1 cellular context compared by ENCODE assay signal in genomic region chr7:130294314-130294713, GRCh38.
TF ChIP-seq lines count a peak whose summit lies in the region.

No MANE protein-coding gene starts in this region.

TF ChIP-seq in HepG2, 621 proteins besides CTCF, POLR2A, EP300 and RAD21:
- no peak for TF ChIP-seq ZNF558 (CRISPR knock-in tag; IDR thresholded peaks at IDR 0.05; ENCODE audit: borderline replicate concordance)
- no peak for TF ChIP-seq MAFG (CRISPR knock-in tag; IDR thresholded peaks at IDR 0.05)
- TF ChIP-seq, protein P1, sequence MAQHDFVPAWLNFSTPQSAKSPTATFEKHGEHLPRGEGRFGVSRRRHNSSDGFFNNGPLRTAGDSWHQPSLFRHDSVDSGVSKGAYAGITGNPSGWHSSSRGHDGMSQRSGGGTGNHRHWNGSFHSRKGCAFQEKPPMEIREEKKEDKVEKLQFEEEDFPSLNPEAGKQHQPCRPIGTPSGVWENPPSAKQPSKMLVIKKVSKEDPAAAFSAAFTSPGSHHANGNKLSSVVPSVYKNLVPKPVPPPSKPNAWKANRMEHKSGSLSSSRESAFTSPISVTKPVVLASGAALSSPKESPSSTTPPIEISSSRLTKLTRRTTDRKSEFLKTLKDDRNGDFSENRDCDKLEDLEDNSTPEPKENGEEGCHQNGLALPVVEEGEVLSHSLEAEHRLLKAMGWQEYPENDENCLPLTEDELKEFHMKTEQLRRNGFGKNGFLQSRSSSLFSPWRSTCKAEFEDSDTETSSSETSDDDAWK (CRISPR knock-in tag; IDR thresholded peaks at IDR 0.05), result no peak
- TF ChIP-seq HDAC2 (CRISPR knock-in tag; IDR thresholded peaks at IDR 0.05), result no peak
- no peak for TF ChIP-seq ZNF432 (CRISPR knock-in tag; IDR thresholded peaks at IDR 0.05; ENCODE audit: borderline replicate concordance)
- TF ChIP-seq, protein P2, sequence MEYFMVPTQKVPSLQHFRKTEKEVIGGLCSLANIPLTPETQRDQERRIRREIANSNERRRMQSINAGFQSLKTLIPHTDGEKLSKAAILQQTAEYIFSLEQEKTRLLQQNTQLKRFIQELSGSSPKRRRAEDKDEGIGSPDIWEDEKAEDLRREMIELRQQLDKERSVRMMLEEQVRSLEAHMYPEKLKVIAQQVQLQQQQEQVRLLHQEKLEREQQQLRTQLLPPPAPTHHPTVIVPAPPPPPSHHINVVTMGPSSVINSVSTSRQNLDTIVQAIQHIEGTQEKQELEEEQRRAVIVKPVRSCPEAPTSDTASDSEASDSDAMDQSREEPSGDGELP (IDR thresholded peaks at IDR 0.05; ENCODE audit: borderline replicate concordance, low read depth), result no peak
- no peak for TF ChIP-seq ZBTB3 (CRISPR knock-in tag; IDR thresholded peaks at IDR 0.05; ENCODE audit: borderline replicate concordance, low read depth)
- TF ChIP-seq ZFY (CRISPR knock-in tag; IDR thresholded peaks at IDR 0.05), result no peak
- peak; percentile 77 for TF ChIP-seq CEBPB (IDR thresholded peaks at IDR 0.05; ENCODE audit: borderline replicate concordance, low read depth, low read length)
